Comparison of ENCODE assay signal across 21 cellular contexts in genomic region chr4:55592014-55592413, GRCh38. TPM values are rescaled to one million over a fixed set of nuclear protein-coding genes. Genes with fewer than 3 reads are reported as not detected.
DNase-seq lines count a peak whose midpoint lies in the region; TF ChIP-seq lines count a peak whose summit lies in the region.
"Had no signal": no experiment of that assay in that cellular context is flagged by ENCODE, and none has a peak within 500 bp of the region (broad histone marks: within the 10 kb centered on the region; RNA-seq: fewer than 3 reads in every experiment).

Gene PDCL2 (minus strand): TSS chr4:55592245. CDS start chr4:55592109, 136 bp downstream.

- no peaks in the 10 kb centered on the region for H3K79me2 ChIP-seq in hepatocyte
- H3K79me2 ChIP-seq in neural progenitor cell (ENCODE audit: low read depth): no peaks in the 10 kb centered on the region

- H3K27me3 ChIP-seq in hepatocyte (no peaks in the 10 kb centered on the region), neural progenitor cell (no peaks in the 10 kb centered on the region)

- H3K36me3 ChIP-seq in HEK293 (ENCODE audit: control insufficient read depth in 2 of 2, insufficient read depth in 1 of 2, low read length in 2 of 2) (no peaks in the 10 kb centered on the region), hepatocyte (replicated peaks; ENCODE audit: insufficient read depth, low read depth) (no peaks in the 10 kb centered on the region), neural progenitor cell (no peaks in the 10 kb centered on the region)

- H3K9me3 ChIP-seq in HEK293 (ENCODE audit: control insufficient read depth, insufficient read depth, low read depth, low read length) (no peaks in the 10 kb centered on the region), hepatocyte (ENCODE audit: low read depth) (no peaks in the 10 kb centered on the region), neural progenitor cell (ENCODE audit: low read depth) (no peaks in the 10 kb centered on the region)

- no peak within 1 kb of the TSS for H3K27ac ChIP-seq in HEK293 (ENCODE audit: extremely low read depth, low read depth, low read length)
- no peak within 1 kb of the TSS for H3K27ac ChIP-seq in hepatocyte
- no peak within 1 kb of the TSS for H3K27ac ChIP-seq in neural progenitor cell

- 97% methylated on average over 24 of the region's 24 CpGs for WGBS in hepatocyte (ENCODE audit: low lambda C conversion rate, missing lambda C conversion rate)

- no peak within 1 kb of the TSS for H3K4me3 ChIP-seq in HEK293 (ENCODE audit: low read depth, low read length)
- no peak within 1 kb of the TSS for H3K4me3 ChIP-seq in hepatocyte
- H3K4me3 ChIP-seq in neural progenitor cell: no peak within 1 kb of the TSS
- H3K4me3 ChIP-seq: GM12878 had no signal

- H3K4me3 Mint-ChIP-seq in neural progenitor cell (no peak within 1 kb of the TSS), mesothelial cell of epicardium (no peak within 1 kb of the TSS)
- H3K4me3 Mint-ChIP-seq: CD4-positive, CD25-positive, alpha-beta regulatory T cell had no signal

- H3K4me1 ChIP-seq in HEK293 (ENCODE audit: control insufficient read depth, insufficient read depth, low read length): no peaks in the 10 kb centered on the region
- H3K4me1 ChIP-seq in hepatocyte (ENCODE audit: insufficient read depth): no peaks in the 10 kb centered on the region
- no peaks in the 10 kb centered on the region for H3K4me1 ChIP-seq in neural progenitor cell

- H2AFZ ChIP-seq in hepatocyte: no peak within 1 kb of the TSS
- H2AFZ ChIP-seq in neural progenitor cell (replicated peaks): no peak within 1 kb of the TSS

- no peaks in the 10 kb centered on the region for H3F3A ChIP-seq in neural progenitor cell (ENCODE audit: low read depth)

- CTCF ChIA-PET in HEK293 (lab: Yijun Ruan, JAX): no interaction called here

- no peak for TF ChIP-seq CTCF in HEK293 (tag by site-specific recombination; IDR thresholded peaks at IDR 0.05)
- no peak for TF ChIP-seq CTCF in hepatocyte (IDR thresholded peaks at IDR 0.05; ENCODE audit: poor library complexity)
- TF ChIP-seq CTCF in neural progenitor cell (IDR thresholded peaks at IDR 0.05): no peak
- no peak for TF ChIP-seq CTCF in mesothelial cell of epicardium (IDR thresholded peaks at IDR 0.05; ENCODE audit: unreplicated experiment)

- H3K4me1 Mint-ChIP-seq in neural progenitor cell (peaks cover 2% of the 10 kb centered on the region), mesothelial cell of epicardium (no peaks in the 10 kb centered on the region)
- H3K4me1 Mint-ChIP-seq: CD4-positive, CD25-positive, alpha-beta regulatory T cell; IgD-negative memory B cell had no signal

- H3K36me3 Mint-ChIP-seq in neural progenitor cell: peaks cover 5% of the 10 kb centered on the region
- no peaks in the 10 kb centered on the region for H3K36me3 Mint-ChIP-seq in mesothelial cell of epicardium
- H3K36me3 Mint-ChIP-seq: CD4-positive, CD25-positive, alpha-beta regulatory T cell; IgD-negative memory B cell had no signal

- peaks cover 7% of the 10 kb centered on the region for H3K9me3 Mint-ChIP-seq in neural progenitor cell
- peaks cover 8% of the 10 kb centered on the region for H3K9me3 Mint-ChIP-seq in mesothelial cell of epicardium

- peak; percentile 13 for DNase-seq in ELF-1 (ENCODE audit: low read depth, low spot score)
- DNase-seq in hepatocyte (ENCODE audit: low spot score): peak; percentile 3
- DNase-seq in neural progenitor cell (ENCODE audit: low spot score): peak; percentile 7
- DNase-seq in COR-L47 (lab: John Stamatoyannopoulos, UW): no peak
- no peak for DNase-seq in mesothelial cell of epicardium (ENCODE audit: low spot score in 2 of 2, unreplicated experiment in 2 of 2)
- no peak for DNase-seq in Kasumi-1 (lab: John Stamatoyannopoulos, UW)
- DNase-seq: Calu3; CD4-positive, CD25-positive, alpha-beta regulatory T cell; DND-41; GDM1; NCI-H2081; NCI-H524 treated with DMSO at 0.1 percent for 48 hours; NK-92 treated with Interleukin-12 subunit alpha and Interleukin-12 subunit beta, amount 100 ng/mL, for 24 hours; SIG-M5 had no signal

- no peaks in the 10 kb centered on the region for H3K27me3 Mint-ChIP-seq in neural progenitor cell (ENCODE audit: insufficient read depth, low read depth)
- H3K27me3 Mint-ChIP-seq in mesothelial cell of epicardium (ENCODE audit: low read depth): no peaks in the 10 kb centered on the region

- H3K4me2 ChIP-seq in hepatocyte: no peak within 1 kb of the TSS
- H3K4me2 ChIP-seq in neural progenitor cell: no peak within 1 kb of the TSS

- POLR2A ChIA-PET in HEK293 (lab: Yijun Ruan, JAX): no interaction called here

- no peaks in the 10 kb centered on the region for H3K9me2 ChIP-seq in hepatocyte (replicated peaks; ENCODE audit: insufficient read depth)

- H3K27ac Mint-ChIP-seq in neural progenitor cell (no peak within 1 kb of the TSS), mesothelial cell of epicardium (no peak within 1 kb of the TSS)
- H3K27ac Mint-ChIP-seq: IgD-negative memory B cell had no signal

- no peak within 1 kb of the TSS for H3K9ac ChIP-seq in neural progenitor cell

- H4K20me1 ChIP-seq in hepatocyte (ENCODE audit: insufficient read depth, poor library complexity, severe bottlenecking) (no peaks in the 10 kb centered on the region), neural progenitor cell (ENCODE audit: low read depth) (no peaks in the 10 kb centered on the region)

TF ChIP-seq in HEK293, 187 proteins besides CTCF, POLR2A, EP300 and RAD21:
- TF ChIP-seq ZBTB48 (tag by site-specific recombination; IDR thresholded peaks at IDR 0.05) (no peak), ZNF626 (tag by site-specific recombination; IDR thresholded peaks at IDR 0.05) (no peak), ZNF473 (tag by site-specific recombination; IDR thresholded peaks at IDR 0.05) (no peak), PRDM4 (tag by site-specific recombination; IDR thresholded peaks at IDR 0.05) (peak; percentile 53; the same call in 1 of the 2 replicates)

RNA-seq across cellular contexts. Expression of gene PDCL2, which starts in this region (rescaled TPM):
- total RNA-seq in hepatocyte (not detected in 2 replicates), neural progenitor cell (ENCODE audit: low replicate concordance) (not detected in 2 replicates), mesothelial cell of epicardium (not detected in 3 replicates)
- not detected in 2 replicates for polyA plus RNA-seq in hepatocyte
- total RNA-seq: Calu3; CD4-positive, CD25-positive, alpha-beta regulatory T cell; GM12878; H4; HT1080; OCI-LY7; T-helper 1 cell treated with Interleukin-12 subunit alpha and Interleukin-12 subunit beta and Interleukin-4 antibody, amounts not matched to agents 30 ng/mL and 1 ng/mL, for 36 hours had no signal
- polyA plus RNA-seq: CD4-positive, CD25-positive, alpha-beta regulatory T cell; GM12878; IgD-negative memory B cell had no signal

Comparison
In these comparisons a context has a peak if more than half of its experiments do, and no peak if none do; other contexts are left out.
1. Peak in DNase-seq in hepatocyte; RNA of the gene not detected or under 1 TPM.
2. Peak in DNase-seq in neural progenitor cell; RNA of the gene not detected or under 1 TPM.